ENCODE assay signal across 20 cellular contexts in the genomic region with DNA sequence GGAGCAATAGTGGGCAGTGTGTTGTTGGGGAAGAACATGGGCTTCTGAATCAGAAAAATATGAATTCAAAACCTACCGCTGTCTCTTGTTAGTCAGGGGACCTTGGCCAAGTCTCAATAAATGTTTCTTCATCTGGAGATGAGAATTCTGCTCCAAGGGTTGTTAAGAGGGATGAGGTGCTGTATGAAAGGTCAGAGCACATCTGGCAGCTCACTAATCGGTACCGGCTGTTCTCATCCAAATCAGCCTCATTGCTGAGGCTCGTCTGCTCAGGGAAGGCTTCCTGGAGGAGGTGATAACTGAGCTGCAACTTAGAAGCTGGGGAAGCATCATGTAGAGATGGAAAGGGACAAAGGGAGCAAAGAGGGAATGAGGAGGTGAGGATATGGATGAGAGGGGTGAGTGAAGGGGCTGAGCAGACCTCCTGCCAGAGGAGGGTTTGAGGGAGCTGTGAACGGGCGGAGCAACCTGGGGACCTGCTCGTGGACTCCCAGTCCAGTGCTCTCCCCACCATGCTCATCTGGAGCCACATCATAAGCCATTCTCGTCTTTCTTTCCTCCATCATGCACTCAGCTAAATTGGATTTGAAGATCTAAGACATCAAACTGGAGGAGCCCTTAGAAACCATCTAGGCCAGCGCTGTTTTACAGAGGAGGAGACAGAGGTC. TPM values are rescaled to one million over a fixed set of nuclear protein-coding genes. Genes with fewer than 3 reads are reported as not detected.
DNase-seq lines count a peak whose midpoint lies in the region; ATAC-seq and TF ChIP-seq lines count a peak whose summit lies in the region.
"Had no signal": no experiment of that assay in that cellular context is flagged by ENCODE, and none has a peak within 500 bp of the region (broad histone marks: within the 10 kb centered on the region; RNA-seq: fewer than 3 reads in every experiment).

No MANE protein-coding gene starts in this region.

- intact Hi-C loops in breast epithelium (cut with DNase I; ENCODE audit: low total_unique reads) (loop anchor here (5.0 kb wide), 1 partner anchor 99 kb away; no protein-coding TSS in a partner anchor), MCF 10A (cut with micrococcal nuclease) (loop anchor here (5.0 kb wide), 1 partner anchor 749 kb away; no protein-coding TSS in a partner anchor), gastrocnemius medialis (cut with DNase I; ENCODE audit: low total_unique reads) (loop anchor here (5.0 kb wide), 2 partner anchors 164 to 449 kb away; a partner anchor contains a TSS)

- H3K4me3 ChIP-seq in breast epithelium: no peak overlapping the region
- H3K4me3 ChIP-seq in fibroblast of mammary gland (ENCODE audit: control insufficient read depth, low read depth, low read length): no peak overlapping the region
- H3K4me3 ChIP-seq in gastrocnemius medialis: no peak overlapping the region
- H3K4me3 ChIP-seq: SJSA1 had no signal

- no peaks in the 10 kb centered on the region for H3K27me3 ChIP-seq in breast epithelium
- H3K27me3 ChIP-seq in gastrocnemius medialis: no peaks in the 10 kb centered on the region
- H3K27me3 ChIP-seq: SJSA1 had no signal

- CTCF ChIA-PET in MCF 10A (lab: Yijun Ruan, JAX): interaction anchor here (0.5 to 9.6 kb wide), 21 partner anchors 8 to 474 kb away, joined by 3 to 299 read pairs (median 9); a partner anchor contains a TSS

- H3K4me3 Mint-ChIP-seq in MCF 10A (ENCODE audit: unreplicated experiment): no peak overlapping the region
- H3K4me3 Mint-ChIP-seq: CD8-positive, alpha-beta T cell had no signal

- in situ Hi-C loops in gastrocnemius medialis (cut with MboI; ENCODE audit: low sequenced_read_pairs in 4 of 4): loop anchor here (5.0 to 25.0 kb wide), 2 partner anchors 104 to 444 kb away; a partner anchor contains a TSS

- ATAC-seq in gastrocnemius medialis: no peak
- ATAC-seq in HG02588 (IDR thresholded peaks at IDR 0.05; ENCODE audit: unreplicated experiment): no peak
- no peak for ATAC-seq in HG03095 (IDR thresholded peaks at IDR 0.05; ENCODE audit: unreplicated experiment)
- no peak for ATAC-seq in HG03039 (IDR thresholded peaks at IDR 0.05; ENCODE audit: unreplicated experiment)
- ATAC-seq: CD8-positive, alpha-beta T cell; HCT116 had no signal

- H3K9me3 Mint-ChIP-seq in MCF 10A (ENCODE audit: unreplicated experiment): no peaks in the 10 kb centered on the region
- H3K9me3 Mint-ChIP-seq: CD8-positive, alpha-beta T cell had no signal

- H3K27ac ChIP-seq in breast epithelium (peak overlapping the region; percentile 56 to 91), gastrocnemius medialis (peak overlapping the region in 3 of 4 donors; percentile 22 to 75 (median 57))
- H3K27ac ChIP-seq: SJSA1 had no signal

- peaks cover 7% of the 10 kb centered on the region for H3K4me1 Mint-ChIP-seq in MCF 10A (ENCODE audit: insufficient read depth, unreplicated experiment)

- TF ChIP-seq CTCF in breast epithelium (IDR thresholded peaks at IDR 0.05) (no peak), MCF 10A (IDR thresholded peaks at IDR 0.05; ENCODE audit: unreplicated experiment) (no peak), fibroblast of mammary gland (conservative IDR thresholded peaks at IDR 0.05; ENCODE audit: control insufficient read depth, insufficient read depth, low read depth, low read length) (no peak), gastrocnemius medialis (IDR thresholded peaks at IDR 0.05 in 4 of 5, conservative IDR thresholded peaks at IDR 0.05 in 1 of 5) (no peak)

- H3K36me3 ChIP-seq in breast epithelium: no peaks in the 10 kb centered on the region
- H3K36me3 ChIP-seq in gastrocnemius medialis: no peaks in the 10 kb centered on the region
- H3K36me3 ChIP-seq: SJSA1 had no signal

- H3K27me3 Mint-ChIP-seq in MCF 10A (ENCODE audit: insufficient read depth, unreplicated experiment): peaks cover 9% of the 10 kb centered on the region

- no TSS peak for BruUV-seq in MCF 10A (replicated peaks; lab: Mats Ljungman, UMichigan)

- H3K36me3 Mint-ChIP-seq in MCF 10A (ENCODE audit: insufficient read depth, unreplicated experiment): no peaks in the 10 kb centered on the region
- H3K36me3 Mint-ChIP-seq: CD8-positive, alpha-beta T cell had no signal

- H3K27ac Mint-ChIP-seq in MCF 10A (ENCODE audit: low read depth, unreplicated experiment): no peak overlapping the region
- H3K27ac Mint-ChIP-seq: CD8-positive, alpha-beta T cell had no signal

- TF ChIP-seq POLR2A in breast epithelium (IDR thresholded peaks at IDR 0.05) (no peak), gastrocnemius medialis (IDR thresholded peaks at IDR 0.05) (no peak)

- DNase-seq in breast epithelium (ENCODE audit: low spot score in 2 of 2) (no peak), MCF 10A (ENCODE audit: unreplicated experiment) (no peak), fibroblast of mammary gland (ENCODE audit: low read depth) (peak; percentile 68), gastrocnemius medialis (no peak), HK-2 (ENCODE audit: unreplicated experiment) (no peak)
- DNase-seq: 8988T; CD8-positive, alpha-beta T cell; DMS53; EL; GOT3; NCI-H1436; NCI-H1930; NCI-H226; NCI-H524 treated with DMSO at 0.1 percent for 48 hours had no signal

- H3K4me1 ChIP-seq in breast epithelium: peaks cover 7 to 16% of the 10 kb centered on the region in 2 donors
- H3K4me1 ChIP-seq in gastrocnemius medialis: peaks cover 5 to 17% of the 10 kb centered on the region in 2 donors

- POLR2A ChIA-PET in MCF 10A (lab: Yijun Ruan, JAX): interaction anchor here (0.6 to 1.4 kb wide), 2 partner anchors 61 to 119 kb away, joined by 3 read pairs; no protein-coding TSS in a partner anchor

- no peaks in the 10 kb centered on the region for H3K9me3 ChIP-seq in breast epithelium
- H3K9me3 ChIP-seq in gastrocnemius medialis: no peaks in the 10 kb centered on the region
- H3K9me3 ChIP-seq: SJSA1 had no signal

RNA-seq across cellular contexts. Expression of a gene that starts 47.4 kb away (rescaled TPM):
- 10 to 100 TPM in 2 of 3 donors, 1 to 10 TPM in 1; 5.4 to 83.6 (median 42.9) TPM for total RNA-seq in breast epithelium
- total RNA-seq in MCF 10A (2022): 1.7 and 2.3 TPM in 2 replicates
- total RNA-seq in gastrocnemius medialis: 1 to 10 TPM; 1.7 to 9.3 (median 2.6) TPM
- total RNA-seq: HT-29, SJSA1 had no signal
